ENCODE assay signal across 1 cellular context in genomic region chr10:5958680-5959079, GRCh38.
TF ChIP-seq lines count a peak whose summit lies in the region.

No MANE protein-coding gene starts in this region.

TF ChIP-seq in GM12878, 131 proteins besides CTCF, POLR2A, EP300 and RAD21 (continued from another document):
- TF ChIP-seq, protein P1, sequence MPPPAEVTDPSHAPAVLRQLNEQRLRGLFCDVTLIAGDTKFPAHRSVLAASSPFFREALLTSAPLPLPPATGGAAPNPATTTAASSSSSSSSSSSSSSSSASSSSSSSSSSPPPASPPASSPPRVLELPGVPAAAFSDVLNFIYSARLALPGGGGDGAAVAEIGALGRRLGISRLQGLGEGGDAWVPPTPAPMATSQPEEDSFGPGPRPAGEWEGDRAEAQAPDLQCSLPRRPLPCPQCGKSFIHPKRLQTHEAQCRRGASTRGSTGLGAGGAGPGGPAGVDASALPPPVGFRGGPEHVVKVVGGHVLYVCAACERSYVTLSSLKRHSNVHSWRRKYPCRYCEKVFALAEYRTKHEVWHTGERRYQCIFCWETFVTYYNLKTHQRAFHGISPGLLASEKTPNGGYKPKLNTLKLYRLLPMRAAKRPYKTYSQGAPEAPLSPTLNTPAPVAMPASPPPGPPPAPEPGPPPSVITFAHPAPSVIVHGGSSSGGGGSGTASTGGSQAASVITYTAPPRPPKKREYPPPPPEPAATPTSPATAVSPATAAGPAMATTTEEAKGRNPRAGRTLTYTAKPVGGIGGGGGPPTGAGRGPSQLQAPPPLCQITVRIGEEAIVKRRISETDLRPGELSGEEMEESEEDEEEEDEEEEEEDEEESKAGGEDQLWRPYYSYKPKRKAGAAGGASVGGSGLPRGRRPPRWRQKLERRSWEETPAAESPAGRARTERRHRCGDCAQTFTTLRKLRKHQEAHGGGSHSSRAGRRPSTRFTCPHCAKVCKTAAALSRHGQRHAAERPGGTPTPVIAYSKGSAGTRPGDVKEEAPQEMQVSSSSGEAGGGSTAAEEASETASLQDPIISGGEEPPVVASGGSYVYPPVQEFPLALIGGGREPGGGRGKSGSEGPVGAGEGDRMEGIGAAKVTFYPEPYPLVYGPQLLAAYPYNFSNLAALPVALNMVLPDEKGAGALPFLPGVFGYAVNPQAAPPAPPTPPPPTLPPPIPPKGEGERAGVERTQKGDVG (CRISPR knock-in tag; IDR thresholded peaks at IDR 0.05), result no peak
- TF ChIP-seq CBX3 (IDR thresholded peaks at IDR 0.05; ENCODE audit: borderline replicate concordance, low read depth), result no peak
- TF ChIP-seq CBFB (IDR thresholded peaks at IDR 0.05; ENCODE audit: low read depth), result no peak
- no peak for TF ChIP-seq YBX1 (IDR thresholded peaks at IDR 0.05)
- TF ChIP-seq NFIC (IDR thresholded peaks at IDR 0.05; ENCODE audit: low read depth, low read length), result no peak
- TF ChIP-seq SMARCA5 (IDR thresholded peaks at IDR 0.05), result no peak
- TF ChIP-seq ZNF687 (IDR thresholded peaks at IDR 0.05), result no peak
- TF ChIP-seq POLR2AphosphoS2 (IDR thresholded peaks at IDR 0.05; ENCODE audit: low read depth, low read length), result no peak
- no peak for TF ChIP-seq MYB (IDR thresholded peaks at IDR 0.05; ENCODE audit: borderline replicate concordance, low read depth, low read length)
- TF ChIP-seq HCFC1 (IDR thresholded peaks at IDR 0.05; ENCODE audit: low read length), result no peak
- TF ChIP-seq WRNIP1 (IDR thresholded peaks at IDR 0.05; ENCODE audit: borderline replicate concordance, low read depth, low read length), result no peak
